ENCODE assay signal across 11 cellular contexts in genomic region chr2:159760321-159760720, GRCh38. TPM values are rescaled to one million over a fixed set of nuclear protein-coding genes. Genes with fewer than 3 reads are reported as not detected.
"Had no signal": no experiment of that assay in that cellular context is flagged by ENCODE, and none has a peak within 500 bp of the region (broad histone marks: within the 10 kb centered on the region; RNA-seq: fewer than 3 reads in every experiment).

No MANE protein-coding gene starts in this region.

- H2AFZ ChIP-seq: parathyroid adenoma had no signal

- H3K9me3 ChIP-seq: heart left ventricle had no signal

- ATAC-seq: heart left ventricle, left lobe of liver had no signal

- H3K79me2 ChIP-seq: parathyroid adenoma had no signal

- H3K27ac Mint-ChIP-seq: type B pancreatic cell had no signal

- H3K4me3 Mint-ChIP-seq: type B pancreatic cell had no signal

- DNase-seq: activated gamma-delta T cell treated with Interleukin-2 at 50 U/mL for 16 hours; effector CD8-positive, alpha-beta T cell; foreskin fibroblast; heart left ventricle; islet precursor cell; stimulated activated naive CD4-positive, alpha-beta T cell had no signal

- H3K9me3 Mint-ChIP-seq: type B pancreatic cell had no signal

- H3K27me3 ChIP-seq: heart left ventricle had no signal

- H3K27ac ChIP-seq: heart left ventricle, parathyroid adenoma had no signal

- H3K4me1 ChIP-seq: parathyroid adenoma had no signal

- H3K4me3 ChIP-seq: coronary artery, heart left ventricle had no signal

- H3K27me3 Mint-ChIP-seq: type B pancreatic cell had no signal

RNA-seq across cellular contexts. Expression of gene CD302, which starts 37.7 kb away (rescaled TPM):
- polyA plus RNA-seq: neural cell had no signal
